ENCODE assay signal across 23 cellular contexts in genomic region chr11:7664867-7665266, GRCh38. TPM values are rescaled to one million over a fixed set of nuclear protein-coding genes. Genes with fewer than 3 reads are reported as not detected.
DNase-seq lines count a peak whose midpoint lies in the region; ATAC-seq and TF ChIP-seq lines count a peak whose summit lies in the region.
"Had no signal": no experiment of that assay in that cellular context is flagged by ENCODE, and none has a peak within 500 bp of the region (broad histone marks: within the 10 kb centered on the region; RNA-seq: fewer than 3 reads in every experiment).

No MANE protein-coding gene starts in this region.

- POLR2A ChIA-PET in Caco-2 (lab: Charles Lee): no interaction called here
- POLR2A ChIA-PET in T-cell (lab: Charles Lee): no interaction called here

- no peak for TF ChIP-seq CTCF in Caco-2 (IDR thresholded peaks at IDR 0.05; ENCODE audit: insufficient read depth in 1 of 2, low read depth in 1 of 2, low read length in 1 of 2, severe bottlenecking in 1 of 2, unreplicated experiment in 1 of 2)
- no peak for TF ChIP-seq CTCF in VCaP (conservative IDR thresholded peaks at IDR 0.05)
- no peak for TF ChIP-seq CTCF in endothelial cell (IDR thresholded peaks at IDR 0.05; ENCODE audit: unreplicated experiment)
- TF ChIP-seq CTCF in osteocyte (IDR thresholded peaks at IDR 0.05): no peak

- no peaks in the 10 kb centered on the region for H3K4me1 ChIP-seq in Caco-2

- H3K27ac ChIP-seq in VCaP: peak overlapping the region; percentile 48
- H3K27ac ChIP-seq: BLaER1 treated with 17β-estradiol and CSF1 and Interleukin-3, amounts not matched to agents 10 nM and 100 nM; C4-2B had no signal

- H3K4me3 ChIP-seq in Caco-2 (ENCODE audit: low read depth, low read length): no peak overlapping the region
- H3K4me3 ChIP-seq: A549; BLaER1 treated with 17β-estradiol and CSF1 and Interleukin-3, amounts not matched to agents 10 nM and 100 nM; GM12878 had no signal

- peaks cover 4% of the 10 kb centered on the region for H3K36me3 ChIP-seq in Caco-2 (ENCODE audit: control insufficient read depth, insufficient read depth, low read length)

- H3K9me3 Mint-ChIP-seq in Caco-2 (ENCODE audit: unreplicated experiment): no peaks in the 10 kb centered on the region
- H3K9me3 Mint-ChIP-seq in endothelial cell (ENCODE audit: unreplicated experiment): no peaks in the 10 kb centered on the region
- H3K9me3 Mint-ChIP-seq in osteocyte (ENCODE audit: unreplicated experiment): no peaks in the 10 kb centered on the region
- no peaks in the 10 kb centered on the region for H3K9me3 Mint-ChIP-seq in T-cell
- H3K9me3 Mint-ChIP-seq: CD4-positive, alpha-beta T cell; CD8-positive, alpha-beta T cell had no signal

- H3K27me3 ChIP-seq in Caco-2 (replicated peaks; ENCODE audit: control insufficient read depth, insufficient read depth, low read length): no peaks in the 10 kb centered on the region
- H3K27me3 ChIP-seq: BLaER1 treated with 17β-estradiol and CSF1 and Interleukin-3, amounts not matched to agents 10 nM and 100 nM had no signal

- H3K4me1 Mint-ChIP-seq in Caco-2 (ENCODE audit: low read depth, unreplicated experiment): peaks cover 12% of the 10 kb centered on the region
- H3K4me1 Mint-ChIP-seq in endothelial cell (ENCODE audit: unreplicated experiment): peaks cover 8% of the 10 kb centered on the region
- H3K4me1 Mint-ChIP-seq in osteocyte (ENCODE audit: unreplicated experiment): peaks cover 38% of the 10 kb centered on the region
- peaks cover 0 to 2% (median 0%) of the 10 kb centered on the region in 3 donors for H3K4me1 Mint-ChIP-seq in T-cell

- intact Hi-C loops in Caco-2 (cut with micrococcal nuclease; ENCODE audit: unreplicated experiment): loop anchor here (1.0 to 5.0 kb wide), 3 partner anchors 94 to 223 kb away; partner anchors contain the start of gene PPFIBP2

- no peak for ATAC-seq in T-cell (replicated peaks in 1 of 4)

- DNase-seq in Caco-2: no peak
- DNase-seq in endothelial cell (ENCODE audit: low spot score): no peak
- DNase-seq in osteocyte (ENCODE audit: extremely low spot score, unreplicated experiment): peak; percentile 63
- no peak for DNase-seq in cerebellar nuclear complex (lab: John Stamatoyannopoulos, UW)
- DNase-seq in T-cell: no peak
- no peak for DNase-seq in occipital lobe (lab: John Stamatoyannopoulos, UW)
- no peak for DNase-seq in hippocampal formation (lab: John Stamatoyannopoulos, UW)
- DNase-seq: 8988T; AML-193; CD4-positive, alpha-beta T cell; CD8-positive, alpha-beta T cell; DMS 273 treated with DMSO at 0.1 percent for 48 hours; DMS153; DMS53; DND-41; EL had no signal

- H3K4me3 Mint-ChIP-seq in Caco-2 (ENCODE audit: unreplicated experiment) (no peak overlapping the region), endothelial cell (ENCODE audit: unreplicated experiment) (peak overlapping the region; percentile 22), osteocyte (ENCODE audit: unreplicated experiment) (no peak overlapping the region), T-cell (no peak overlapping the region)
- H3K4me3 Mint-ChIP-seq: B cell; CD4-positive, alpha-beta T cell; CD8-positive, alpha-beta T cell had no signal

- H3K27ac Mint-ChIP-seq in Caco-2 (ENCODE audit: unreplicated experiment) (peak overlapping the region; percentile 57), endothelial cell (ENCODE audit: unreplicated experiment) (no peak overlapping the region), osteocyte (ENCODE audit: unreplicated experiment) (no peak overlapping the region), T-cell (no peak overlapping the region)
- H3K27ac Mint-ChIP-seq: B cell; CD4-positive, alpha-beta T cell; CD8-positive, alpha-beta T cell had no signal

- H3K27me3 Mint-ChIP-seq in Caco-2 (ENCODE audit: insufficient read depth, unreplicated experiment): no peaks in the 10 kb centered on the region
- H3K27me3 Mint-ChIP-seq in endothelial cell (ENCODE audit: unreplicated experiment): peaks cover 3% of the 10 kb centered on the region
- H3K27me3 Mint-ChIP-seq in osteocyte (ENCODE audit: unreplicated experiment): no peaks in the 10 kb centered on the region
- H3K27me3 Mint-ChIP-seq in T-cell: peaks cover 0 to 7% of the 10 kb centered on the region in 2 donors
- H3K27me3 Mint-ChIP-seq: B cell had no signal

- BruUV-seq in Caco-2 (replicated peaks; lab: Mats Ljungman, UMichigan): no TSS peak

- no peaks in the 10 kb centered on the region for H3K9me3 ChIP-seq in Caco-2
- H3K9me3 ChIP-seq: A549; BLaER1 treated with 17β-estradiol and CSF1 and Interleukin-3, amounts not matched to agents 10 nM and 100 nM had no signal

- H3K36me3 Mint-ChIP-seq in Caco-2 (ENCODE audit: insufficient read depth, unreplicated experiment): peaks cover 64% of the 10 kb centered on the region
- peaks cover 4% of the 10 kb centered on the region for H3K36me3 Mint-ChIP-seq in endothelial cell (ENCODE audit: low read depth, unreplicated experiment)
- H3K36me3 Mint-ChIP-seq in osteocyte (ENCODE audit: unreplicated experiment): peaks cover 18% of the 10 kb centered on the region
- peaks cover 4% of the 10 kb centered on the region for H3K36me3 Mint-ChIP-seq in T-cell

- CTCF ChIA-PET in Caco-2 (lab: Charles Lee) (interaction anchor here (0.7 to 2.1 kb wide), 6 partner anchors 65 to 312 kb away, joined by 3 to 31 read pairs (median 13); partner anchors contain the start of gene PPFIBP2), T-cell (lab: Charles Lee) (interaction anchor here (0.9 to 2.3 kb wide), 7 partner anchors 8 to 947 kb away, joined by 3 to 7 read pairs (median 4); partner anchors contain the start of gene PPFIBP2 (in 1 of the 2))

RNA-seq across cellular contexts. Expression of gene CYB5R2, which starts 8.4 kb away (rescaled TPM):
- 4.5 and 5.2 TPM in 2 replicates for total RNA-seq in Caco-2 (2022)
- total RNA-seq in endothelial cell (ENCODE audit: unreplicated experiment): 6.8 TPM
- 5.7 and 7.9 TPM in 2 replicates for total RNA-seq in osteocyte
- total RNA-seq in T-cell: under 1 TPM in 3 of 5 donors, not detected in 2; 0.57 to 0.61 (median 0.59) TPM
- 1.2 TPM for total RNA-seq in occipital lobe
- total RNA-seq: CD4-positive, alpha-beta T cell; CD8-positive, alpha-beta T cell had no signal

RNA-seq across cellular contexts. Expression of gene OVCH2, which starts 41.4 kb away (rescaled TPM):
- total RNA-seq in Caco-2 (2022) (0.34 TPM in 1 of 2 replicates, not detected in the other), endothelial cell (ENCODE audit: unreplicated experiment) (0.85 TPM), osteocyte (not detected in 2 replicates), T-cell (not detected), occipital lobe (not detected)
- total RNA-seq: B cell; CD4-positive, alpha-beta T cell; CD8-positive, alpha-beta T cell; Daoy; GM12878 had no signal
